ENCODE assay signal across 8 cellular contexts in genomic region chr1:101293461-101294045, GRCh38. TPM values are rescaled to one million over a fixed set of nuclear protein-coding genes. Genes with fewer than 3 reads are reported as not detected.
DNase-seq lines count a peak whose midpoint lies in the region; ATAC-seq and TF ChIP-seq lines count a peak whose summit lies in the region.

No MANE protein-coding gene starts in this region.

- no peaks in the 10 kb centered on the region for H3K36me3 ChIP-seq in tibial artery

- H3K4me1 ChIP-seq in tibial artery: no peaks in the 10 kb centered on the region

- ATAC-seq in HG03280 (IDR thresholded peaks at IDR 0.05; ENCODE audit: unreplicated experiment): peak; percentile 34
- ATAC-seq in sciatic nerve: no peak

- no peak overlapping the region for H3K27ac ChIP-seq in tibial artery

- intact Hi-C loops in sciatic nerve (cut with DNase I): no loop called here
- intact Hi-C loops in tibial artery (cut with DNase I; ENCODE audit: low total_unique reads): no loop called here

- H3K9me3 ChIP-seq in tibial artery: no peaks in the 10 kb centered on the region

- peak; percentile 84 for DNase-seq in activated effector memory CD4-positive, alpha-beta T cell treated with anti-CD3 and anti-CD28 coated beads, Interleukin-2, amount 50 U/mL, for 16 hours
- DNase-seq in activated effector memory CD4-positive, alpha-beta T cell treated with Interleukin-2 at 50 U/mL for 16 hours: no peak
- DNase-seq in activated T-cell treated with anti-CD3 and anti-CD28 coated beads for 4 hours (peak; percentile 42), sciatic nerve (ENCODE audit: low spot score) (no peak), tibial artery (no peak), cerebellar nuclear complex (lab: John Stamatoyannopoulos, UW) (no peak)
- peak; percentile 49 for DNase-seq in stimulated activated CD4-positive, alpha-beta T cell treated with anti-CD3 and anti-CD28 coated beads, Interleukin-2, amount 100 ng/mL, for 4 hours (ENCODE audit: low read depth)

- H3K4me3 ChIP-seq in tibial artery: no peak overlapping the region

- no peak for TF ChIP-seq CTCF in tibial artery (IDR thresholded peaks at IDR 0.05)

- H3K27me3 ChIP-seq in tibial artery: peaks cover 0 to 8% of the 10 kb centered on the region in 2 donors

RNA-seq across cellular contexts. Expression of gene S1PR1, which starts 56.7 kb away (rescaled TPM):
- 64.7 TPM for total RNA-seq in sciatic nerve

Comparison
In these comparisons a context has a peak if more than half of its experiments do, and no peak if none do; other contexts are left out.
1. DNase-seq: peak in activated effector memory CD4-positive, alpha-beta T cell treated with anti-CD3 and anti-CD28 coated beads, Interleukin-2, amount 50 U/mL, for 16 hours (single experiment), activated T-cell treated with anti-CD3 and anti-CD28 coated beads for 4 hours (single experiment) and stimulated activated CD4-positive, alpha-beta T cell treated with anti-CD3 and anti-CD28 coated beads, Interleukin-2, amount 100 ng/mL, for 4 hours (single experiment); none in activated effector memory CD4-positive, alpha-beta T cell treated with Interleukin-2 at 50 U/mL for 16 hours (single experiment), sciatic nerve (single experiment), tibial artery (0 of 2) and cerebellar nuclear complex (0 of 2).